Comparison of ENCODE assay signal across 24 cellular contexts in the genomic region with DNA sequence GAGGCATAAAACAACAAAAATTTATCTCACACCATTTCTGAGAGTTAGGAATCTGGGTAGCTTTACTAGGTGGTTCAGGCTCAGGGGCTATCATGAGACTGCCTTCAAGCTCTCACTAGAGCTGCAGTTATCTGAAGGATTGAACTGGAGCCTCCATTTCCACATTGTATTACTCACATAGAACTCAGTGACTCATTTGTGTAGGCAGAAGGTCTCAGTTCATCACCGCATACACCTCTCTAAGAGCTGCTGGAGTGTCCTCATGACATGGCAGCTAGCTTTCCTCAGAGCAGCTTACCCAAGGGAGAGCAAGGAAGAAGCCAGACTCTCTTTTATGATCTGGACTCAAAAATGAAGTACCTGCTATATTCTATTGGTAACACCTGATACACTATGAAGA.
DNase-seq lines count a peak whose midpoint lies in the region; ATAC-seq and TF ChIP-seq lines count a peak whose summit lies in the region.
"Had no signal": no experiment of that assay in that cellular context is flagged by ENCODE, and none has a peak within 500 bp of the region (broad histone marks: within the 10 kb centered on the region; RNA-seq: fewer than 3 reads in every experiment).

No MANE protein-coding gene starts in this region.

- H3K4me1 ChIP-seq in CD8-positive, alpha-beta T cell (ENCODE audit: insufficient read depth, low read length): no peaks in the 10 kb centered on the region
- H3K4me1 ChIP-seq in right cardiac atrium (ENCODE audit: control insufficient read depth, insufficient read depth, low read length): no peaks in the 10 kb centered on the region
- H3K4me1 ChIP-seq: BLaER1, Caco-2, heart left ventricle, psoas muscle had no signal

- peaks cover 2% of the 10 kb centered on the region for H3K9me3 Mint-ChIP-seq in CD8-positive, alpha-beta T cell
- H3K9me3 Mint-ChIP-seq: activated naive CD4-positive, alpha-beta T cell treated with anti-CD3 and anti-CD28 coated beads for 36 hours; activated T-cell treated with anti-CD3 and anti-CD28 coated beads, Interleukin-2, amount 50 U/mL, for 4 hours; T-helper 1 cell treated with Interleukin-12 subunit alpha and Interleukin-12 subunit beta and Interleukin-4 antibody, amounts not matched to agents 30 μg/mL and 1 μg/mL, for 36 hours had no signal

- POLR2A ChIA-PET in CD8-positive, alpha-beta T cell (lab: Charles Lee): no interaction called here

- no peak overlapping the region for H3K27ac ChIP-seq in brain microvascular endothelial cell
- no peak overlapping the region for H3K27ac ChIP-seq in CD8-positive, alpha-beta T cell (ENCODE audit: low read depth, low read length)
- no peak overlapping the region for H3K27ac ChIP-seq in right cardiac atrium (ENCODE audit: low read length)
- H3K27ac ChIP-seq: BLaER1, heart left ventricle, psoas muscle, SK-N-MC, skin epidermis had no signal

- no peaks in the 10 kb centered on the region for H3K36me3 Mint-ChIP-seq in CD8-positive, alpha-beta T cell

- peak; percentile 60 for DNase-seq in ELR (ENCODE audit: low read depth)
- DNase-seq in brain microvascular endothelial cell: peak; percentile 43
- peak; percentile 27 for DNase-seq in kidney tubule cell (ENCODE audit: low spot score)
- DNase-seq in NCI-H446 treated with DMSO at 0.1 percent for 48 hours (lab: John Stamatoyannopoulos, UW): no peak
- DNase-seq in CD8-positive, alpha-beta T cell: no peak
- DNase-seq in right cardiac atrium: no peak
- no peak for DNase-seq in GF-D8 (lab: John Stamatoyannopoulos, UW)
- DNase-seq: ACHN; activated naive CD4-positive, alpha-beta T cell treated with anti-CD3 and anti-CD28 coated beads for 36 hours; activated T-cell treated with anti-CD3 and anti-CD28 coated beads, Interleukin-2, amount 50 U/mL, for 4 hours; amygdala; Caco-2; dermis blood vessel endothelial cell; heart left ventricle; left cardiac atrium; NCI-H1092; NCI-H187 treated with DMSO at 0.1 percent for 48 hours; NCI-H774; psoas muscle had no signal

- H3K4me3 Mint-ChIP-seq in CD8-positive, alpha-beta T cell: no peak overlapping the region
- H3K4me3 Mint-ChIP-seq: activated naive CD4-positive, alpha-beta T cell treated with anti-CD3 and anti-CD28 coated beads for 36 hours; activated T-cell treated with anti-CD3 and anti-CD28 coated beads, Interleukin-2, amount 50 U/mL, for 4 hours; T-helper 1 cell treated with Interleukin-12 subunit alpha and Interleukin-12 subunit beta and Interleukin-4 antibody, amounts not matched to agents 30 μg/mL and 1 μg/mL, for 36 hours had no signal

- no peaks in the 10 kb centered on the region for H3K27me3 Mint-ChIP-seq in CD8-positive, alpha-beta T cell (ENCODE audit: low read depth)

- no peak overlapping the region for H3K27ac Mint-ChIP-seq in CD8-positive, alpha-beta T cell
- H3K27ac Mint-ChIP-seq: activated naive CD4-positive, alpha-beta T cell treated with anti-CD3 and anti-CD28 coated beads for 36 hours; T-helper 1 cell treated with Interleukin-12 subunit alpha and Interleukin-12 subunit beta and Interleukin-4 antibody, amounts not matched to agents 30 μg/mL and 1 μg/mL, for 36 hours had no signal

- H3K4me3 ChIP-seq in brain microvascular endothelial cell (ENCODE audit: low read depth, low read length) (no peak overlapping the region), right cardiac atrium (ENCODE audit: low read length) (no peak overlapping the region)
- no peak overlapping the region for H3K4me3 ChIP-seq in CD8-positive, alpha-beta T cell (ENCODE audit: low read depth, low read length)
- H3K4me3 ChIP-seq: BLaER1, heart left ventricle, psoas muscle, SK-N-MC, skin epidermis had no signal

- ATAC-seq in HG03342 (IDR thresholded peaks at IDR 0.05; ENCODE audit: unreplicated experiment) (peak; percentile 52), right cardiac atrium (no peak)
- no peak for ATAC-seq in CD8-positive, alpha-beta T cell
- ATAC-seq: heart left ventricle, left cardiac atrium, psoas muscle had no signal

- TF ChIP-seq CTCF in brain microvascular endothelial cell (IDR thresholded peaks at IDR 0.05; ENCODE audit: low read depth, low read length, missing control alignments): no peak
- no peak for TF ChIP-seq CTCF in CD8-positive, alpha-beta T cell (IDR thresholded peaks at IDR 0.05)

- intact Hi-C loops in CD8-positive, alpha-beta T cell (cut with DNase I, micrococcal nuclease): no loop called here
- intact Hi-C loops in right cardiac atrium (cut with DNase I): no loop called here

- in situ Hi-C loops in brain microvascular endothelial cell (cut with HindIII; ENCODE audit: low pct_ligation_motif_present, low sequenced_read_pairs): no loop called here

- H3K36me3 ChIP-seq in brain microvascular endothelial cell (replicated peaks): no peaks in the 10 kb centered on the region
- H3K36me3 ChIP-seq in CD8-positive, alpha-beta T cell (ENCODE audit: insufficient read depth, low read length): no peaks in the 10 kb centered on the region
- H3K36me3 ChIP-seq: BLaER1, heart left ventricle had no signal

- 98% methylated on average over 1 of the region's 1 CpG for WGBS in right cardiac atrium

- H3K9me3 ChIP-seq in CD8-positive, alpha-beta T cell (ENCODE audit: low read length): no peaks in the 10 kb centered on the region
- H3K9me3 ChIP-seq in right cardiac atrium (ENCODE audit: control insufficient read depth, low read length): no peaks in the 10 kb centered on the region
- H3K9me3 ChIP-seq: BLaER1, Caco-2, psoas muscle had no signal

- H3K27me3 ChIP-seq in brain microvascular endothelial cell (replicated peaks) (no peaks in the 10 kb centered on the region), right cardiac atrium (ENCODE audit: control insufficient read depth, insufficient read depth) (no peaks in the 10 kb centered on the region)
- no peaks in the 10 kb centered on the region for H3K27me3 ChIP-seq in CD8-positive, alpha-beta T cell (ENCODE audit: insufficient read depth, low read length)
- H3K27me3 ChIP-seq: BLaER1, heart left ventricle had no signal

- H3K4me1 Mint-ChIP-seq in CD8-positive, alpha-beta T cell (ENCODE audit: low read depth): no peaks in the 10 kb centered on the region

- CTCF ChIA-PET in CD8-positive, alpha-beta T cell (lab: Charles Lee): no interaction called here

Comparison
In these comparisons a context has a peak if more than half of its experiments do, and no peak if none do; other contexts are left out.
1. DNase-seq: peak in ELR (single experiment), brain microvascular endothelial cell (single experiment) and kidney tubule cell (single experiment); none in NCI-H446 treated with DMSO at 0.1 percent for 48 hours (single experiment), CD8-positive, alpha-beta T cell (0 of 7), right cardiac atrium (0 of 3) and GF-D8 (single experiment).